ENCODE assay signal across 8 cellular contexts in genomic region chr16:13919683-13920509, GRCh38. TPM values are rescaled to one million over a fixed set of nuclear protein-coding genes. Genes with fewer than 3 reads are reported as not detected.
A peak's percentile ranks its signal among the peaks of the same experiment; 100 is the strongest.
DNase-seq lines count a peak whose midpoint lies in the region; ATAC-seq and TF ChIP-seq lines count a peak whose summit lies in the region.

Gene ERCC4 (plus strand): TSS chr16:13920154. CDS start chr16:13920166, 12 bp downstream.

- TF ChIP-seq RAD21 in Ishikawa (IDR thresholded peaks at IDR 0.05; ENCODE audit: low read depth): peak; percentile 47; the same call in 1 of the 2 replicates

- TF ChIP-seq CTCF in mucosa of descending colon (IDR thresholded peaks at IDR 0.05): peak; percentile 91

- H3K27ac ChIP-seq in epithelial cell of prostate: peak within 1 kb of the TSS; percentile 43

- no peaks in the 10 kb centered on the region for H3K36me3 ChIP-seq in mucosa of descending colon (ENCODE audit: low read depth)

- ATAC-seq in GM21576 (IDR thresholded peaks at IDR 0.05; ENCODE audit: unreplicated experiment): peak; percentile 97
- peak; percentile 99 for ATAC-seq in mucosa of descending colon

- DNase-seq in DMS53 treated with DMSO at 0.1 percent for 48 hours (lab: John Stamatoyannopoulos, UW; ENCODE audit: unreplicated experiment): peak; percentile 93
- DNase-seq in OCI-M2 (lab: John Stamatoyannopoulos, UW; ENCODE audit: unreplicated experiment): peak; percentile 90
- peak; percentile 97 for DNase-seq in activated T-cell treated with anti-CD3 and anti-CD28 coated beads for 4 hours
- peak; percentile 87 for DNase-seq in epithelial cell of prostate (ENCODE audit: low read depth, low spot score)
- peak; percentile 99 to 100 (median 100) for DNase-seq in mucosa of descending colon
- peak; percentile 98 for DNase-seq in stimulated activated CD8-positive, alpha-beta memory T cell treated with anti-CD3 and anti-CD28 coated beads, Interleukin-4, amount 100 ng/mL, for 24 hours (ENCODE audit: low read depth)

- H3K4me3 ChIP-seq in mucosa of descending colon: peak within 1 kb of the TSS; percentile 64

- intact Hi-C loops in mucosa of descending colon (cut with DNase I, micrococcal nuclease): no loop called here

- H3K9me3 ChIP-seq in mucosa of descending colon: no peaks in the 10 kb centered on the region

- no peak for TF ChIP-seq EP300 in Ishikawa (IDR thresholded peaks at IDR 0.05; ENCODE audit: borderline replicate concordance)

- H3K4me1 ChIP-seq in mucosa of descending colon (ENCODE audit: low read depth): no peaks in the 10 kb centered on the region

TF ChIP-seq in Ishikawa, 13 proteins besides CTCF, POLR2A, EP300 and RAD21:
- no peak for TF ChIP-seq ZBTB7A (IDR thresholded peaks at IDR 0.05; ENCODE audit: low read depth)
- TF ChIP-seq, protein P1, sequence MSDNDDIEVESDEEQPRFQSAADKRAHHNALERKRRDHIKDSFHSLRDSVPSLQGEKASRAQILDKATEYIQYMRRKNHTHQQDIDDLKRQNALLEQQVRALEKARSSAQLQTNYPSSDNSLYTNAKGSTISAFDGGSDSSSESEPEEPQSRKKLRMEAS (IDR thresholded peaks at IDR 0.05): peak; percentile 35; the same call in 1 of the 2 replicates
- TF ChIP-seq FOXM1 (IDR thresholded peaks at IDR 0.05; ENCODE audit: borderline replicate concordance, low read depth): no peak
- 0 out of 2 replicates have a peak, but pooled peaks have one; percentile 19 for TF ChIP-seq TCF12 (IDR thresholded peaks at IDR 0.05; ENCODE audit: low read depth)
- TF ChIP-seq TAF1 (IDR thresholded peaks at IDR 0.05; ENCODE audit: low read depth): peak; percentile 95
- no peak for TF ChIP-seq USF1 (IDR thresholded peaks at IDR 0.05)
- peak; percentile 93 for TF ChIP-seq YY1 (IDR thresholded peaks at IDR 0.05; ENCODE audit: low read depth)
- no peak for TF ChIP-seq EGR1 (IDR thresholded peaks at IDR 0.05)
- no peak; the same call in 1 of the 2 replicates for TF ChIP-seq TEAD4 (IDR thresholded peaks at IDR 0.05)
- TF ChIP-seq CEBPB (IDR thresholded peaks at IDR 0.05): no peak
- TF ChIP-seq NFIC (IDR thresholded peaks at IDR 0.05): no peak
- TF ChIP-seq, protein P2, sequence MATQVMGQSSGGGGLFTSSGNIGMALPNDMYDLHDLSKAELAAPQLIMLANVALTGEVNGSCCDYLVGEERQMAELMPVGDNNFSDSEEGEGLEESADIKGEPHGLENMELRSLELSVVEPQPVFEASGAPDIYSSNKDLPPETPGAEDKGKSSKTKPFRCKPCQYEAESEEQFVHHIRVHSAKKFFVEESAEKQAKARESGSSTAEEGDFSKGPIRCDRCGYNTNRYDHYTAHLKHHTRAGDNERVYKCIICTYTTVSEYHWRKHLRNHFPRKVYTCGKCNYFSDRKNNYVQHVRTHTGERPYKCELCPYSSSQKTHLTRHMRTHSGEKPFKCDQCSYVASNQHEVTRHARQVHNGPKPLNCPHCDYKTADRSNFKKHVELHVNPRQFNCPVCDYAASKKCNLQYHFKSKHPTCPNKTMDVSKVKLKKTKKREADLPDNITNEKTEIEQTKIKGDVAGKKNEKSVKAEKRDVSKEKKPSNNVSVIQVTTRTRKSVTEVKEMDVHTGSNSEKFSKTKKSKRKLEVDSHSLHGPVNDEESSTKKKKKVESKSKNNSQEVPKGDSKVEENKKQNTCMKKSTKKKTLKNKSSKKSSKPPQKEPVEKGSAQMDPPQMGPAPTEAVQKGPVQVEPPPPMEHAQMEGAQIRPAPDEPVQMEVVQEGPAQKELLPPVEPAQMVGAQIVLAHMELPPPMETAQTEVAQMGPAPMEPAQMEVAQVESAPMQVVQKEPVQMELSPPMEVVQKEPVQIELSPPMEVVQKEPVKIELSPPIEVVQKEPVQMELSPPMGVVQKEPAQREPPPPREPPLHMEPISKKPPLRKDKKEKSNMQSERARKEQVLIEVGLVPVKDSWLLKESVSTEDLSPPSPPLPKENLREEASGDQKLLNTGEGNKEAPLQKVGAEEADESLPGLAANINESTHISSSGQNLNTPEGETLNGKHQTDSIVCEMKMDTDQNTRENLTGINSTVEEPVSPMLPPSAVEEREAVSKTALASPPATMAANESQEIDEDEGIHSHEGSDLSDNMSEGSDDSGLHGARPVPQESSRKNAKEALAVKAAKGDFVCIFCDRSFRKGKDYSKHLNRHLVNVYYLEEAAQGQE (IDR thresholded peaks at IDR 0.05; ENCODE audit: low read depth): no peak
- no peak for TF ChIP-seq CREB1 (IDR thresholded peaks at IDR 0.05; ENCODE audit: low read depth)

RNA-seq across cellular contexts. Expression of gene ERCC4, which starts in this region (rescaled TPM):
- total RNA-seq in mucosa of descending colon: 1 to 10 TPM; 5.9 to 8.7 (median 7.1) TPM

Comparison
In these comparisons a context has a peak if more than half of its experiments do, and no peak if none do; other contexts are left out.
1. Peak in every context shown above with its lines: DNase-seq, ATAC-seq, H3K4me3 ChIP-seq and H3K27ac ChIP-seq.